8 cellular contexts compared by ENCODE assay signal in genomic region chr6:138815797-138816528, GRCh38. TPM values are rescaled to one million over a fixed set of nuclear protein-coding genes. Genes with fewer than 3 reads are reported as not detected.
DNase-seq lines count a peak whose midpoint lies in the region; ATAC-seq and TF ChIP-seq lines count a peak whose summit lies in the region.

No MANE protein-coding gene starts in this region.

- H3K4me3 ChIP-seq in DND-41 (ENCODE audit: low read depth in 1 of 2, low read length in 2 of 2) (no peak overlapping the region), astrocyte of the cerebellum (ENCODE audit: low read depth, low read length) (no peak overlapping the region), stomach (no peak overlapping the region)

- TF ChIP-seq EP300 in stomach (IDR thresholded peaks at IDR 0.05): no peak

- DNase-seq in DND-41: no peak
- peak; percentile 86 for DNase-seq in NCI-H748 (lab: John Stamatoyannopoulos, UW; ENCODE audit: unreplicated experiment)
- DNase-seq in astrocyte of the cerebellum (ENCODE audit: low read depth): peak; percentile 53
- DNase-seq in iPS-NIHi11 (ENCODE audit: low spot score): peak; percentile 50
- DNase-seq in stomach: no peak
- DNase-seq in HK-2 (ENCODE audit: unreplicated experiment): no peak

- intact Hi-C loops in stomach (cut with DNase I; ENCODE audit: low total_unique reads): loop anchor here (5.0 to 10.0 kb wide), 2 partner anchors 171 to 549 kb away; partner anchors contain the start of gene REPS1

- TF ChIP-seq POLR2A in stomach (IDR thresholded peaks at IDR 0.05): no peak

- H3K27me3 ChIP-seq in DND-41 (ENCODE audit: insufficient read depth, low read length, poor library complexity) (peaks cover 3% of the 10 kb centered on the region), stomach (no peaks in the 10 kb centered on the region)

- no peaks in the 10 kb centered on the region for H3K36me3 ChIP-seq in DND-41 (ENCODE audit: insufficient read depth, low read length)
- H3K36me3 ChIP-seq in stomach: no peaks in the 10 kb centered on the region

- H3K9me3 ChIP-seq in DND-41 (ENCODE audit: insufficient read depth, low read length, severe bottlenecking) (no peaks in the 10 kb centered on the region), stomach (no peaks in the 10 kb centered on the region)

- 31 to 42% (median 37%) methylated on average over 4 of the region's 4 CpGs for WGBS in stomach, 5 donors

- ATAC-seq in DND-41 (ENCODE audit: insufficient read depth, low read depth): peak; percentile 91
- ATAC-seq in GM19463 (IDR thresholded peaks at IDR 0.05; ENCODE audit: unreplicated experiment): peak; percentile 39
- peak; percentile 55 for ATAC-seq in HG03558 (IDR thresholded peaks at IDR 0.05; ENCODE audit: extremely low read depth, unreplicated experiment)

- TF ChIP-seq CTCF in DND-41 (IDR thresholded peaks at IDR 0.05; ENCODE audit: borderline replicate concordance, extremely low read depth, low read length, poor library complexity, severe bottlenecking) (peak; percentile 79), astrocyte of the cerebellum (IDR thresholded peaks at IDR 0.05; ENCODE audit: low read depth, low read length, missing control alignments) (peak; percentile 70), stomach (IDR thresholded peaks at IDR 0.05) (peak in 5 of 7 experiments; percentile 52 to 84 (median 62))

- no peaks in the 10 kb centered on the region for H3K79me2 ChIP-seq in DND-41 (ENCODE audit: insufficient read depth, low read length)

- H3K4me2 ChIP-seq in DND-41 (ENCODE audit: insufficient read depth, low read length): no peak overlapping the region

- H3K4me1 ChIP-seq in DND-41 (ENCODE audit: insufficient read depth, low read length) (no peaks in the 10 kb centered on the region), stomach (peaks cover 0 to 9% (median 2%) of the 10 kb centered on the region in 4 donors)

- no peak overlapping the region for H3K9ac ChIP-seq in DND-41 (ENCODE audit: low read depth, low read length)

- no peaks in the 10 kb centered on the region for H4K20me1 ChIP-seq in DND-41 (ENCODE audit: insufficient read depth, low read length)

- in situ Hi-C loops in astrocyte of the cerebellum (cut with HindIII; ENCODE audit: low sequenced_read_pairs): no loop called here

- H2AFZ ChIP-seq in DND-41 (ENCODE audit: low read depth, low read length): peak overlapping the region; percentile 47

- H3K27ac ChIP-seq in DND-41 (ENCODE audit: low read length) (no peak overlapping the region), stomach (peak overlapping the region in 1 of 5 donors; percentile 24)

RNA-seq across cellular contexts. Expression of gene ECT2L, which starts 20.1 kb away (rescaled TPM):
- total RNA-seq in stomach: under 1 TPM in 1 of 5 donors, not detected in 4; 0.18 TPM
- under 1 TPM in 1 of 3 donors, not detected in 2; 0.08 TPM for polyA plus RNA-seq in stomach

RNA-seq across cellular contexts. Expression of gene CCDC28A, which starts 42.4 kb away (rescaled TPM):
- total RNA-seq in stomach: 10 to 100 TPM in 3 of 5 donors, 1 to 10 TPM in 1, under 1 TPM in 1; 0.58 to 39.3 (median 22.0) TPM
- polyA plus RNA-seq in stomach: 10 to 100 TPM; 29.5 to 51.9 (median 35.9) TPM

Comparison
In these comparisons a context has a peak if more than half of its experiments do, and no peak if none do; other contexts are left out.
1. ATAC-seq: peak in every context shown above with its lines; median percentile 91 in DND-41; 55 in HG03558; 39 in GM19463.
2. DNase-seq: peak in NCI-H748 (single experiment), astrocyte of the cerebellum (single experiment) and iPS-NIHi11 (single experiment); none in DND-41 (single experiment), stomach (single experiment) and HK-2 (single experiment).
3. Peak in every context shown above with its lines, with median percentiles within 50 percentile points of each other: CTCF ChIP-seq.